Comparison of ENCODE assay signal across 10 cellular contexts in the genomic region with DNA sequence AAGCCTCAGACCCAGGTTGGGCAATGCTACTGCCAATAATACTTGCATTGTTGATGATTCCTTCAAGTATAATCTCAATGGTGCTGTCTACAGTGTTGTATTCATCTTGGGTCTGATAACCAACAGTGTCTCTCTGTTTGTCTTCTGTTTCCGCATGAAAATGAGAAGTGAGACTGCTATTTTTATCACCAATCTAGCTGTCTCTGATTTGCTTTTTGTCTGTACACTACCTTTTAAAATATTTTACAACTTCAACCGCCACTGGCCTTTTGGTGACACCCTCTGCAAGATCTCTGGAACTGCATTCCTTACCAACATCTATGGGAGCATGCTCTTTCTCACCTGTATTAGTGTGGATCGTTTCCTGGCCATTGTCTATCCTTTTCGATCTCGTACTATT. TPM values are rescaled to one million over a fixed set of nuclear protein-coding genes. Genes with fewer than 3 reads are reported as not detected.
A peak's percentile ranks its signal among the peaks of the same experiment; 100 is the strongest.
DNase-seq lines count a peak whose midpoint lies in the region; ATAC-seq and TF ChIP-seq lines count a peak whose summit lies in the region.
"Had no signal": no experiment of that assay in that cellular context is flagged by ENCODE, and none has a peak within 500 bp of the region (broad histone marks: within the 10 kb centered on the region; RNA-seq: fewer than 3 reads in every experiment).

No MANE protein-coding gene starts in this region.

- no peak overlapping the region for H3K27ac Mint-ChIP-seq in activated CD4-positive, alpha-beta memory T cell treated with anti-CD3 and anti-CD28 coated beads, Interleukin-2, amount 10 ng/mL, durations not matched to agents 7 days and 5 days
- H3K27ac Mint-ChIP-seq: CD4-positive, alpha-beta memory T cell had no signal

- H3K9me3 Mint-ChIP-seq in activated CD4-positive, alpha-beta memory T cell treated with anti-CD3 and anti-CD28 coated beads, Interleukin-2, amount 10 ng/mL, durations not matched to agents 7 days and 5 days = no peaks in the 10 kb centered on the region
- H3K9me3 Mint-ChIP-seq: CD4-positive, alpha-beta memory T cell had no signal

- peak; percentile 11 for DNase-seq in RPMI8226
- DNase-seq in activated CD4-positive, alpha-beta memory T cell treated with anti-CD3 and anti-CD28 coated beads, Interleukin-2, amount 10 ng/mL, durations not matched to agents 7 days and 5 days = no peak
- no peak for DNase-seq in amniotic stem cell (lab: John Stamatoyannopoulos, UW)
- DNase-seq in kidney glomerular epithelial cell (lab: John Stamatoyannopoulos, UW) = no peak
- DNase-seq: activated naive CD4-positive, alpha-beta T cell treated with Interleukin-2 at 50 U/mL for 16 hours; CD4-positive, alpha-beta memory T cell had no signal

- peak; percentile 94 for ATAC-seq in GM18498 (IDR thresholded peaks at IDR 0.05; ENCODE audit: unreplicated experiment)
- peak; percentile 94 for ATAC-seq in GM21381 (IDR thresholded peaks at IDR 0.05; ENCODE audit: unreplicated experiment)
- ATAC-seq in HG03108 (IDR thresholded peaks at IDR 0.05; ENCODE audit: unreplicated experiment) = peak; percentile 92
- no peak for ATAC-seq in SK-N-SH treated with all-trans-retinoic acid at 6 μM for 48 hours

- no peak overlapping the region for H3K4me3 Mint-ChIP-seq in activated CD4-positive, alpha-beta memory T cell treated with anti-CD3 and anti-CD28 coated beads, Interleukin-2, amount 10 ng/mL, durations not matched to agents 7 days and 5 days
- H3K4me3 Mint-ChIP-seq: CD4-positive, alpha-beta memory T cell had no signal

- no peaks in the 10 kb centered on the region for H3K4me1 Mint-ChIP-seq in activated CD4-positive, alpha-beta memory T cell treated with anti-CD3 and anti-CD28 coated beads, Interleukin-2, amount 10 ng/mL, durations not matched to agents 7 days and 5 days
- H3K4me1 Mint-ChIP-seq: CD4-positive, alpha-beta memory T cell had no signal

- POLR2A ChIA-PET in activated CD4-positive, alpha-beta memory T cell treated with anti-CD3 and anti-CD28 coated beads, Interleukin-2, amount 10 ng/mL, durations not matched to agents 7 days and 5 days (lab: Charles Lee) = no interaction called here

- H3K36me3 Mint-ChIP-seq in activated CD4-positive, alpha-beta memory T cell treated with anti-CD3 and anti-CD28 coated beads, Interleukin-2, amount 10 ng/mL, durations not matched to agents 7 days and 5 days (ENCODE audit: low read depth) = no peaks in the 10 kb centered on the region
- H3K36me3 Mint-ChIP-seq: CD4-positive, alpha-beta memory T cell had no signal

- H3K27me3 Mint-ChIP-seq in activated CD4-positive, alpha-beta memory T cell treated with anti-CD3 and anti-CD28 coated beads, Interleukin-2, amount 10 ng/mL, durations not matched to agents 7 days and 5 days = no peaks in the 10 kb centered on the region
- H3K27me3 Mint-ChIP-seq: CD4-positive, alpha-beta memory T cell had no signal

- CTCF ChIA-PET in activated CD4-positive, alpha-beta memory T cell treated with anti-CD3 and anti-CD28 coated beads, Interleukin-2, amount 10 ng/mL, durations not matched to agents 7 days and 5 days (lab: Charles Lee) = no interaction called here

TF ChIP-seq in SK-N-SH treated with all-trans-retinoic acid at 6 μM for 48 hours, 23 proteins besides CTCF, POLR2A, EP300 and RAD21:
- TF ChIP-seq RARB (CRISPR knock-in tag; IDR thresholded peaks at IDR 0.05) (no peak), ZNF565 (CRISPR knock-in tag; conservative IDR thresholded peaks at IDR 0.05; ENCODE audit: low read depth) (no peak), BACH2 (CRISPR knock-in tag; IDR thresholded peaks at IDR 0.05; ENCODE audit: borderline replicate concordance) (no peak), PPARA (CRISPR knock-in tag; IDR thresholded peaks at IDR 0.05; ENCODE audit: borderline replicate concordance) (no peak), ZFP3 (CRISPR knock-in tag; IDR thresholded peaks at IDR 0.05) (no peak), SNAI2 (CRISPR knock-in tag; IDR thresholded peaks at IDR 0.05) (no peak), ZFP30 (CRISPR knock-in tag; IDR thresholded peaks at IDR 0.05) (no peak), ARNTL (CRISPR knock-in tag; IDR thresholded peaks at IDR 0.05; ENCODE audit: borderline replicate concordance, low read depth) (no peak), ISL1 (CRISPR knock-in tag; IDR thresholded peaks at IDR 0.05) (no peak), ZNF70 (CRISPR knock-in tag; IDR thresholded peaks at IDR 0.05) (no peak)
- TF ChIP-seq, protein P1, sequence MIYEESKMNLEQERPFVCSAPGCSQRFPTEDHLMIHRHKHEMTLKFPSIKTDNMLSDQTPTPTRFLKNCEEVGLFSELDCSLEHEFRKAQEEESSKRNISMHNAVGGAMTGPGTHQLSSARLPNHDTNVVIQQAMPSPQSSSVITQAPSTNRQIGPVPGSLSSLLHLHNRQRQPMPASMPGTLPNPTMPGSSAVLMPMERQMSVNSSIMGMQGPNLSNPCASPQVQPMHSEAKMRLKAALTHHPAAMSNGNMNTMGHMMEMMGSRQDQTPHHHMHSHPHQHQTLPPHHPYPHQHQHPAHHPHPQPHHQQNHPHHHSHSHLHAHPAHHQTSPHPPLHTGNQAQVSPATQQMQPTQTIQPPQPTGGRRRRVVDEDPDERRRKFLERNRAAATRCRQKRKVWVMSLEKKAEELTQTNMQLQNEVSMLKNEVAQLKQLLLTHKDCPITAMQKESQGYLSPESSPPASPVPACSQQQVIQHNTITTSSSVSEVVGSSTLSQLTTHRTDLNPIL (CRISPR knock-in tag; IDR thresholded peaks at IDR 0.05; ENCODE audit: low read depth) = no peak
- TF ChIP-seq, protein P2, sequence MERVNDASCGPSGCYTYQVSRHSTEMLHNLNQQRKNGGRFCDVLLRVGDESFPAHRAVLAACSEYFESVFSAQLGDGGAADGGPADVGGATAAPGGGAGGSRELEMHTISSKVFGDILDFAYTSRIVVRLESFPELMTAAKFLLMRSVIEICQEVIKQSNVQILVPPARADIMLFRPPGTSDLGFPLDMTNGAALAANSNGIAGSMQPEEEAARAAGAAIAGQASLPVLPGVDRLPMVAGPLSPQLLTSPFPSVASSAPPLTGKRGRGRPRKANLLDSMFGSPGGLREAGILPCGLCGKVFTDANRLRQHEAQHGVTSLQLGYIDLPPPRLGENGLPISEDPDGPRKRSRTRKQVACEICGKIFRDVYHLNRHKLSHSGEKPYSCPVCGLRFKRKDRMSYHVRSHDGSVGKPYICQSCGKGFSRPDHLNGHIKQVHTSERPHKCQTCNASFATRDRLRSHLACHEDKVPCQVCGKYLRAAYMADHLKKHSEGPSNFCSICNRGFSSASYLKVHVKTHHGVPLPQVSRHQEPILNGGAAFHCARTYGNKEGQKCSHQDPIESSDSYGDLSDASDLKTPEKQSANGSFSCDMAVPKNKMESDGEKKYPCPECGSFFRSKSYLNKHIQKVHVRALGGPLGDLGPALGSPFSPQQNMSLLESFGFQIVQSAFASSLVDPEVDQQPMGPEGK (CRISPR knock-in tag; IDR thresholded peaks at IDR 0.05; ENCODE audit: borderline replicate concordance) = no peak
- TF ChIP-seq, protein P3, sequence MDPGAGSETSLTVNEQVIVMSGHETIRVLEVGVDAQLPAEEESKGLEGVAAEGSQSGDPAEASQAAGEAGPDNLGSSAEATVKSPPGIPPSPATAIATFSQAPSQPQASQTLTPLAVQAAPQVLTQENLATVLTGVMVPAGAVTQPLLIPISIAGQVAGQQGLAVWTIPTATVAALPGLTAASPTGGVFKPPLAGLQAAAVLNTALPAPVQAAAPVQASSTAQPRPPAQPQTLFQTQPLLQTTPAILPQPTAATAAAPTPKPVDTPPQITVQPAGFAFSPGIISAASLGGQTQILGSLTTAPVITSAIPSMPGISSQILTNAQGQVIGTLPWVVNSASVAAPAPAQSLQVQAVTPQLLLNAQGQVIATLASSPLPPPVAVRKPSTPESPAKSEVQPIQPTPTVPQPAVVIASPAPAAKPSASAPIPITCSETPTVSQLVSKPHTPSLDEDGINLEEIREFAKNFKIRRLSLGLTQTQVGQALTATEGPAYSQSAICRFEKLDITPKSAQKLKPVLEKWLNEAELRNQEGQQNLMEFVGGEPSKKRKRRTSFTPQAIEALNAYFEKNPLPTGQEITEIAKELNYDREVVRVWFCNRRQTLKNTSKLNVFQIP (CRISPR knock-in tag; IDR thresholded peaks at IDR 0.05; ENCODE audit: borderline replicate concordance, low read depth) = no peak
- TF ChIP-seq, protein P4, sequence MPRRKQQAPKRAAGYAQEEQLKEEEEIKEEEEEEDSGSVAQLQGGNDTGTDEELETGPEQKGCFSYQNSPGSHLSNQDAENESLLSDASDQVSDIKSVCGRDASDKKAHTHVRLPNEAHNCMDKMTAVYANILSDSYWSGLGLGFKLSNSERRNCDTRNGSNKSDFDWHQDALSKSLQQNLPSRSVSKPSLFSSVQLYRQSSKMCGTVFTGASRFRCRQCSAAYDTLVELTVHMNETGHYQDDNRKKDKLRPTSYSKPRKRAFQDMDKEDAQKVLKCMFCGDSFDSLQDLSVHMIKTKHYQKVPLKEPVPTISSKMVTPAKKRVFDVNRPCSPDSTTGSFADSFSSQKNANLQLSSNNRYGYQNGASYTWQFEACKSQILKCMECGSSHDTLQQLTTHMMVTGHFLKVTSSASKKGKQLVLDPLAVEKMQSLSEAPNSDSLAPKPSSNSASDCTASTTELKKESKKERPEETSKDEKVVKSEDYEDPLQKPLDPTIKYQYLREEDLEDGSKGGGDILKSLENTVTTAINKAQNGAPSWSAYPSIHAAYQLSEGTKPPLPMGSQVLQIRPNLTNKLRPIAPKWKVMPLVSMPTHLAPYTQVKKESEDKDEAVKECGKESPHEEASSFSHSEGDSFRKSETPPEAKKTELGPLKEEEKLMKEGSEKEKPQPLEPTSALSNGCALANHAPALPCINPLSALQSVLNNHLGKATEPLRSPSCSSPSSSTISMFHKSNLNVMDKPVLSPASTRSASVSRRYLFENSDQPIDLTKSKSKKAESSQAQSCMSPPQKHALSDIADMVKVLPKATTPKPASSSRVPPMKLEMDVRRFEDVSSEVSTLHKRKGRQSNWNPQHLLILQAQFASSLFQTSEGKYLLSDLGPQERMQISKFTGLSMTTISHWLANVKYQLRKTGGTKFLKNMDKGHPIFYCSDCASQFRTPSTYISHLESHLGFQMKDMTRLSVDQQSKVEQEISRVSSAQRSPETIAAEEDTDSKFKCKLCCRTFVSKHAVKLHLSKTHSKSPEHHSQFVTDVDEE (CRISPR knock-in tag; IDR thresholded peaks at IDR 0.05) = no peak

RNA-seq across cellular contexts. Expression of a gene that starts 7.4 kb away (rescaled TPM):
- under 1 TPM in 1 of 2 experiments, not detected in 1; 0.08 TPM for total RNA-seq in activated CD4-positive, alpha-beta memory T cell treated with anti-CD3 and anti-CD28 coated beads, Interleukin-2, amount 10 ng/mL, durations not matched to agents 7 days and 5 days
- total RNA-seq: CD4-positive, alpha-beta memory T cell had no signal
